Comparison of ENCODE assay signal across 1 cellular context in the genomic region with DNA sequence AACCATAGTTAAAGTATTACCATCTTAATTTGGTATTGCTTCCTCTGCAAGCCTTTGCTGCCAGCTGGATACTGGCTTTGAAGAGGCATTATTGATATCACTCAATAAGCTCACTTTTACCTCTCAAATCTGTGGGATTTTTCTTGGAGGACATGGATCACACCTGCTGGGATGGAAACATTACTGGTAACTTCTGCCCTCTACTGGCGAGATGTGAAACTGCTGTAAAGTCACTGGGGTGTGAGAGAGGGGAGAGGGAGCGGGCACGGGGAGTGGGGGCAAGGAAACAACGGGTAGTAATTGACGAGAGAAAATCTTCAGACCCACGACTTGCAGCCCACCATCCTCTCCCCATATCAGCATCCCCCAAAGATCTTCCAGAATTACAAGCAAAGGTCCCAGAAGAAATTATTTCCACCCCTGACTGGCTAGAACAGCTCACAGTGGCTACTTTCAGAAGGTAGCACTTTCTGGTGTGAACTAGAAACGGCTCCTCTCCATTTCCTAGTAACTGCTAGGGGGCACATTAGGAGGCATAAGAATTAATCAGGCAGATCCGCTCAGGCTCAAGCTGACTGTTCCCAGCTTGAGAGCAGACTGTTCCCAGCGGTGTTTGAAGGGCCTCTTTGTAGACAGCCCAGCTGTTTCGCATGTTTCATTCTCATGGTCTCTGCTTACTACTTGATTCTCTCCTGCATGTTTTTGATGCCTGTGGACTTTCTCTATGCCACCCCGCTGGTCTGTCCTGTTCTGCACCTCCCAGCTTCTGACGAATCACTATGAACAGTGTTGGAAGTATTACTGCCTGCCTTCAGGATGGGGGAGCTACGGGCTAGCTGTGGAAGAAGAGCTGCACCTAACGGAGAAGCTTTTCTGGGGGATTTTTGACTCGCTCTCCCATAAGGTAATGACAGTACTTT.
TF ChIP-seq lines count a peak whose summit lies in the region.

No MANE protein-coding gene starts in this region.

TF ChIP-seq in WTC11, 78 proteins besides CTCF, POLR2A, EP300 and RAD21 (continued from another document):
- TF ChIP-seq, protein P1, sequence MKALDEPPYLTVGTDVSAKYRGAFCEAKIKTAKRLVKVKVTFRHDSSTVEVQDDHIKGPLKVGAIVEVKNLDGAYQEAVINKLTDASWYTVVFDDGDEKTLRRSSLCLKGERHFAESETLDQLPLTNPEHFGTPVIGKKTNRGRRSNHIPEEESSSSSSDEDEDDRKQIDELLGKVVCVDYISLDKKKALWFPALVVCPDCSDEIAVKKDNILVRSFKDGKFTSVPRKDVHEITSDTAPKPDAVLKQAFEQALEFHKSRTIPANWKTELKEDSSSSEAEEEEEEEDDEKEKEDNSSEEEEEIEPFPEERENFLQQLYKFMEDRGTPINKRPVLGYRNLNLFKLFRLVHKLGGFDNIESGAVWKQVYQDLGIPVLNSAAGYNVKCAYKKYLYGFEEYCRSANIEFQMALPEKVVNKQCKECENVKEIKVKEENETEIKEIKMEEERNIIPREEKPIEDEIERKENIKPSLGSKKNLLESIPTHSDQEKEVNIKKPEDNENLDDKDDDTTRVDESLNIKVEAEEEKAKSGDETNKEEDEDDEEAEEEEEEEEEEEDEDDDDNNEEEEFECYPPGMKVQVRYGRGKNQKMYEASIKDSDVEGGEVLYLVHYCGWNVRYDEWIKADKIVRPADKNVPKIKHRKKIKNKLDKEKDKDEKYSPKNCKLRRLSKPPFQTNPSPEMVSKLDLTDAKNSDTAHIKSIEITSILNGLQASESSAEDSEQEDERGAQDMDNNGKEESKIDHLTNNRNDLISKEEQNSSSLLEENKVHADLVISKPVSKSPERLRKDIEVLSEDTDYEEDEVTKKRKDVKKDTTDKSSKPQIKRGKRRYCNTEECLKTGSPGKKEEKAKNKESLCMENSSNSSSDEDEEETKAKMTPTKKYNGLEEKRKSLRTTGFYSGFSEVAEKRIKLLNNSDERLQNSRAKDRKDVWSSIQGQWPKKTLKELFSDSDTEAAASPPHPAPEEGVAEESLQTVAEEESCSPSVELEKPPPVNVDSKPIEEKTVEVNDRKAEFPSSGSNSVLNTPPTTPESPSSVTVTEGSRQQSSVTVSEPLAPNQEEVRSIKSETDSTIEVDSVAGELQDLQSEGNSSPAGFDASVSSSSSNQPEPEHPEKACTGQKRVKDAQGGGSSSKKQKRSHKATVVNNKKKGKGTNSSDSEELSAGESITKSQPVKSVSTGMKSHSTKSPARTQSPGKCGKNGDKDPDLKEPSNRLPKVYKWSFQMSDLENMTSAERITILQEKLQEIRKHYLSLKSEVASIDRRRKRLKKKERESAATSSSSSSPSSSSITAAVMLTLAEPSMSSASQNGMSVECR (CRISPR knock-in tag; IDR thresholded peaks at IDR 0.05; ENCODE audit: borderline replicate concordance) = no peak
- TF ChIP-seq, protein P2, sequence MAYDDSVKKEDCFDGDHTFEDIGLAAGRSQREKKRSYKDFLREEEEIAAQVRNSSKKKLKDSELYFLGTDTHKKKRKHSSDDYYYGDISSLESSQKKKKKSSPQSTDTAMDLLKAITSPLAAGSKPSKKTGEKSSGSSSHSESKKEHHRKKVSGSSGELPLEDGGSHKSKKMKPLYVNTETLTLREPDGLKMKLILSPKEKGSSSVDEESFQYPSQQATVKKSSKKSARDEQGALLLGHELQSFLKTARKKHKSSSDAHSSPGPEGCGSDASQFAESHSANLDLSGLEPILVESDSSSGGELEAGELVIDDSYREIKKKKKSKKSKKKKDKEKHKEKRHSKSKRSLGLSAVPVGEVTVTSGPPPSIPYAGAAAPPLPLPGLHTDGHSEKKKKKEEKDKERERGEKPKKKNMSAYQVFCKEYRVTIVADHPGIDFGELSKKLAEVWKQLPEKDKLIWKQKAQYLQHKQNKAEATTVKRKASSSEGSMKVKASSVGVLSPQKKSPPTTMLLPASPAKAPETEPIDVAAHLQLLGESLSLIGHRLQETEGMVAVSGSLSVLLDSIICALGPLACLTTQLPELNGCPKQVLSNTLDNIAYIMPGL (CRISPR knock-in tag; IDR thresholded peaks at IDR 0.05) = no peak
TF ChIP-seq in WTC11: peak in this region for 0.
